In the genomic region with DNA sequence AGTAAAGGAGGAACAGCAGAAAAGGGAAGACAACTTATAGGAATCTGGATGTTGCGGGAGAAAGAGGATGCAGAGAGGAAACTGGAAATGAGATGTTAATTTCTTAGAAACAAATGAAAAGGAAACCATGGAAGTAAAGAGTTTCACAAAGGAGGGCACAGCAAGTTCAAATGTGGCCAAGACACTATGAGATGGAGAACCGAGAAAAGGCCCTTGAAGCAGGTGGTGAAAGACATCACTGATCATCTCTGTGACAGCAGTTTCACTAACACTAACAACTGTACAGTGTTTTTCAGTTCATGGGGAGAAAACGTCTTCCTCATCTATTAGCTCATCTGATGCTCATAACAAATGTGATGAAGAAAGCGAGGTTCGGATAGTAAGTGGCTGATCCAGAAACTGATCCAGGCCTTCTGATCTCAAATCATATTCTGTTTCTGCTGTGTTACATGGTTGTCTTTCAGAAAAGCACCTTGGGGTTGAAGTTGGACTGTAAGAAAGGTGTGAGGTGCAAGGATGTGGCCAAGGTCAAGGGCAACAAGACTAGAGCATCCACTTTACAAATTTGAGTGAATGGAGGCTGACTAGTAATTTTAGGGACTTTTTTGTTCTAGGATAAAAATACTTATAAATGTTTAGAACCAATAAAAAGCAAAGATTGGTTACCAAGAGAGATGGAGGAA, we compare ENCODE assay signal across 11 cellular contexts.
A peak's percentile ranks its signal among the peaks of the same experiment; 100 is the strongest.
DNase-seq lines count a peak whose midpoint lies in the region; ATAC-seq and TF ChIP-seq lines count a peak whose summit lies in the region.
"Had no signal": no experiment of that assay in that cellular context is flagged by ENCODE, and none has a peak within 500 bp of the region (broad histone marks: within the 10 kb centered on the region; RNA-seq: fewer than 3 reads in every experiment).

No MANE protein-coding gene starts in this region.

- no peak overlapping the region for H2AFZ ChIP-seq in MM.1S (ENCODE audit: low read length)

- ATAC-seq in GM18517 (IDR thresholded peaks at IDR 0.05; ENCODE audit: unreplicated experiment) (peak; percentile 98), GM21381 (IDR thresholded peaks at IDR 0.05; ENCODE audit: unreplicated experiment) (peak; percentile 98), HG02981 (IDR thresholded peaks at IDR 0.05; ENCODE audit: unreplicated experiment) (peak; percentile 96), T-helper 17 cell (no peak)
- ATAC-seq: Panc1 had no signal

- 0 out of 2 replicates have a peak overlapping the region, but pooled peaks have one; percentile 14 for H3K9ac ChIP-seq in MM.1S (ENCODE audit: low read length)
- H3K9ac ChIP-seq: BLaER1 had no signal

- TF ChIP-seq CTCF in MM.1S (IDR thresholded peaks at IDR 0.05; ENCODE audit: low read length), result no peak

- no peaks in the 10 kb centered on the region for H3K27me3 Mint-ChIP-seq in T-helper 17 cell

- H3K9me3 ChIP-seq in MM.1S (replicated peaks; ENCODE audit: insufficient read depth, low read length), result no peaks in the 10 kb centered on the region
- no peaks in the 10 kb centered on the region for H3K9me3 ChIP-seq in T-helper 17 cell (ENCODE audit: control insufficient read depth, low read length, poor library complexity, severe bottlenecking)
- H3K9me3 ChIP-seq: BLaER1 had no signal

- DNase-seq in MM.1S (peak; percentile 90), NCI-H82 (lab: John Stamatoyannopoulos, UW) (no peak), NCI-H187 treated with DMSO at 0.1 percent for 48 hours (lab: John Stamatoyannopoulos, UW) (no peak), T-helper 17 cell (no peak)
- no peak for DNase-seq in stimulated activated naive CD4-positive, alpha-beta T cell treated with Interleukin-2 at 50 U/mL for 16 hours (lab: John Stamatoyannopoulos, UW)
- DNase-seq: NCI-H1694 treated with DMSO at 0.1 percent for 48 hours had no signal

- peak overlapping the region; percentile 30 for H3K4me2 ChIP-seq in MM.1S (ENCODE audit: low read depth, low read length)
- H3K4me2 ChIP-seq: BLaER1 had no signal

- H3K27me3 ChIP-seq in MM.1S (replicated peaks; ENCODE audit: insufficient read depth, low read length), result no peaks in the 10 kb centered on the region
- H3K27me3 ChIP-seq: BLaER1 had no signal

- no peak overlapping the region for H3K27ac Mint-ChIP-seq in T-helper 17 cell

- no peaks in the 10 kb centered on the region for H3K79me2 ChIP-seq in MM.1S (ENCODE audit: low read length)

- no peaks in the 10 kb centered on the region for H3K4me1 Mint-ChIP-seq in T-helper 17 cell

- H3K4me3 ChIP-seq in MM.1S (ENCODE audit: low read length), result no peak overlapping the region
- H3K4me3 ChIP-seq: BLaER1 had no signal

- H3K27ac ChIP-seq in MM.1S (ENCODE audit: low read length), result peak overlapping the region; percentile 68
- H3K27ac ChIP-seq: BLaER1 had no signal

- no peaks in the 10 kb centered on the region for H3K9me2 ChIP-seq in MM.1S (replicated peaks; ENCODE audit: insufficient read depth, low read length)

- no peaks in the 10 kb centered on the region for H4K20me1 ChIP-seq in MM.1S (ENCODE audit: insufficient read depth, low read length)
- H4K20me1 ChIP-seq: BLaER1 had no signal

- H3K36me3 ChIP-seq in MM.1S (replicated peaks; ENCODE audit: insufficient read depth, low read length), result no peaks in the 10 kb centered on the region
- H3K36me3 ChIP-seq: BLaER1 had no signal

- H3F3A ChIP-seq in MM.1S (ENCODE audit: insufficient read depth, low read length), result peaks cover 12% of the 10 kb centered on the region

- H3K4me1 ChIP-seq in MM.1S (ENCODE audit: low read length), result peaks cover 21% of the 10 kb centered on the region
- H3K4me1 ChIP-seq: BLaER1 had no signal

- H3K36me3 Mint-ChIP-seq in T-helper 17 cell (ENCODE audit: low read depth), result no peaks in the 10 kb centered on the region

- H3K4me3 Mint-ChIP-seq in T-helper 17 cell, result no peak overlapping the region
